ENCODE assay signal across 2 cellular contexts in the genomic region with DNA sequence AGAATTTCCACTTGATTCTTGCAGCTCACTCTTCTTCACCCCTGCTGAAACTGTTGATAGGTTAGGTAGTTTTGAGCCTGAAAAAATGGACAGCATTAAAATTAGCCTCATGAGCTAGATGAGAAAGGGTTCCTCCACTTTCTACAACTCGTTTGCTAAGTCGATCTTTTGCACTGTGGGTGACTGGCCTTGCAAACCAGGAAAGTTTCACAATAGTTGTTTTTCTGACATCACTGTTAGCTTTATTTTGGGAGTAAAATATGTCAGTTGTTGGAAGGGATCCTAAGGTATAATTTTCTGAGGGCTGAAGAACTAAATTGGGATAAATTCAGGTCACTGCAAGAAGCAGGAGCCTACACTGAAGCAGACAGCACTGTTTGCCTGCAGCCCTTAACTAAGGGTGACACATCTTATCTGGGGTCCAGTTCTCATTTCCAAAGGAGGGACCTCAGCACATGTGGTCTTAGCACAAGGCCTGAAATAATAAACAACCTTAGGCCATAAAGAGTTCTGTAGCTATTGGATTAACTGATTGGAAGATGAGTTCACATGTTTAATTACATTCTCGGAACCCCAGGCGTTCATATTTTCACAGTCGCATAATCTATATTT.
TF ChIP-seq lines count a peak whose summit lies in the region.

No MANE protein-coding gene starts in this region.

TF ChIP-seq in IMR-90, 13 proteins besides CTCF, POLR2A, EP300 and RAD21:
- no peak for TF ChIP-seq RCOR1 (IDR thresholded peaks at IDR 0.05; ENCODE audit: insufficient replicate concordance, low read length)
- no peak for TF ChIP-seq CHD1 (IDR thresholded peaks at IDR 0.05; ENCODE audit: low read depth, low read length)
- TF ChIP-seq SMC3 (IDR thresholded peaks at IDR 0.05; ENCODE audit: low read depth, low read length), result no peak
- TF ChIP-seq MXI1 (IDR thresholded peaks at IDR 0.05; ENCODE audit: borderline replicate concordance, low read depth, low read length), result no peak
- TF ChIP-seq CEBPB (IDR thresholded peaks at IDR 0.05; ENCODE audit: low read depth, low read length), result peak; percentile 88
- TF ChIP-seq NFE2L2 (IDR thresholded peaks at IDR 0.05; ENCODE audit: low read depth, low read length), result no peak
- no peak for TF ChIP-seq FOS (IDR thresholded peaks at IDR 0.05; ENCODE audit: low read depth, low read length)
- TF ChIP-seq BHLHE40 (IDR thresholded peaks at IDR 0.05; ENCODE audit: low read depth, low read length), result 0 out of 2 replicates have a peak, but pooled peaks have one; percentile 39
- no peak for TF ChIP-seq MAZ (IDR thresholded peaks at IDR 0.05; ENCODE audit: borderline replicate concordance, low read depth, low read length)
- no peak for TF ChIP-seq MAFK (IDR thresholded peaks at IDR 0.05; ENCODE audit: low read depth, low read length)

TF ChIP-seq in liver, 16 proteins besides CTCF, POLR2A, EP300 and RAD21:
- TF ChIP-seq EGR1 (IDR thresholded peaks at IDR 0.05; ENCODE audit: low read depth in 2 of 2) (no peak), SP1 (IDR thresholded peaks at IDR 0.05) (peak; percentile 8), HNF4G (IDR thresholded peaks at IDR 0.05) (no peak), JUND (IDR thresholded peaks at IDR 0.05) (peak in 1 of 2 donors; percentile 72), TAF1 (conservative IDR thresholded peaks at IDR 0.05) (no peak), YY1 (IDR thresholded peaks at IDR 0.05) (no peak), RXRA (IDR thresholded peaks at IDR 0.05) (peak; percentile 43 to 65), HNF4A (conservative IDR thresholded peaks at IDR 0.05) (peak; percentile 66 to 72), GABPA (IDR thresholded peaks at IDR 0.05 in 1 of 2, conservative IDR thresholded peaks at IDR 0.05 in 1 of 2) (no peak)
- TF ChIP-seq, protein P1, sequence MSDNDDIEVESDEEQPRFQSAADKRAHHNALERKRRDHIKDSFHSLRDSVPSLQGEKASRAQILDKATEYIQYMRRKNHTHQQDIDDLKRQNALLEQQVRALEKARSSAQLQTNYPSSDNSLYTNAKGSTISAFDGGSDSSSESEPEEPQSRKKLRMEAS (IDR thresholded peaks at IDR 0.05), result no peak
- TF ChIP-seq, protein P2, sequence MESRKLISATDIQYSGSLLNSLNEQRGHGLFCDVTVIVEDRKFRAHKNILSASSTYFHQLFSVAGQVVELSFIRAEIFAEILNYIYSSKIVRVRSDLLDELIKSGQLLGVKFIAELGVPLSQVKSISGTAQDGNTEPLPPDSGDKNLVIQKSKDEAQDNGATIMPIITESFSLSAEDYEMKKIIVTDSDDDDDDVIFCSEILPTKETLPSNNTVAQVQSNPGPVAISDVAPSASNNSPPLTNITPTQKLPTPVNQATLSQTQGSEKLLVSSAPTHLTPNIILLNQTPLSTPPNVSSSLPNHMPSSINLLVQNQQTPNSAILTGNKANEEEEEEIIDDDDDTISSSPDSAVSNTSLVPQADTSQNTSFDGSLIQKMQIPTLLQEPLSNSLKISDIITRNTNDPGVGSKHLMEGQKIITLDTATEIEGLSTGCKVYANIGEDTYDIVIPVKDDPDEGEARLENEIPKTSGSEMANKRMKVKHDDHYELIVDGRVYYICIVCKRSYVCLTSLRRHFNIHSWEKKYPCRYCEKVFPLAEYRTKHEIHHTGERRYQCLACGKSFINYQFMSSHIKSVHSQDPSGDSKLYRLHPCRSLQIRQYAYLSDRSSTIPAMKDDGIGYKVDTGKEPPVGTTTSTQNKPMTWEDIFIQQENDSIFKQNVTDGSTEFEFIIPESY (IDR thresholded peaks at IDR 0.05), result no peak
- TF ChIP-seq, protein P3, sequence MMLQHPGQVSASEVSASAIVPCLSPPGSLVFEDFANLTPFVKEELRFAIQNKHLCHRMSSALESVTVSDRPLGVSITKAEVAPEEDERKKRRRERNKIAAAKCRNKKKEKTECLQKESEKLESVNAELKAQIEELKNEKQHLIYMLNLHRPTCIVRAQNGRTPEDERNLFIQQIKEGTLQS (IDR thresholded peaks at IDR 0.05), result no peak
